ENCODE assay signal across 1 cellular context in genomic region chr1:205582046-205582445, GRCh38.
TF ChIP-seq lines count a peak whose summit lies in the region.

No MANE protein-coding gene starts in this region.

TF ChIP-seq in GM12878, 131 proteins besides CTCF, POLR2A, EP300 and RAD21:
- TF ChIP-seq JUNB (IDR thresholded peaks at IDR 0.05) (no peak), NFIC (IDR thresholded peaks at IDR 0.05; ENCODE audit: low read depth, low read length) (no peak), USF2 (IDR thresholded peaks at IDR 0.05; ENCODE audit: borderline replicate concordance, low read depth, low read length) (no peak), PAX5 (IDR thresholded peaks at IDR 0.05; ENCODE audit: borderline replicate concordance, low read depth, low read length) (no peak), REST (IDR thresholded peaks at IDR 0.05; ENCODE audit: low read depth, low read length) (no peak), ZNF207 (IDR thresholded peaks at IDR 0.05; ENCODE audit: borderline replicate concordance) (no peak), CUX1 (IDR thresholded peaks at IDR 0.05; ENCODE audit: insufficient replicate concordance, low read depth, low read length) (no peak), RB1 (IDR thresholded peaks at IDR 0.05; ENCODE audit: borderline replicate concordance) (no peak), RFX5 (IDR thresholded peaks at IDR 0.05; ENCODE audit: low read depth, low read length) (no peak), NRF1 (conservative IDR thresholded peaks at IDR 0.05; ENCODE audit: low read depth, low read length) (no peak), ZZZ3 (IDR thresholded peaks at IDR 0.05; ENCODE audit: control insufficient read depth, insufficient read length, low read depth) (no peak), HDAC6 (IDR thresholded peaks at IDR 0.05; ENCODE audit: unreplicated experiment) (no peak), FOXM1 (IDR thresholded peaks at IDR 0.05; ENCODE audit: low read depth, low read length) (no peak), SIX5 (IDR thresholded peaks at IDR 0.05; ENCODE audit: low read depth, low read length, severe bottlenecking) (no peak)
- TF ChIP-seq, protein P1, sequence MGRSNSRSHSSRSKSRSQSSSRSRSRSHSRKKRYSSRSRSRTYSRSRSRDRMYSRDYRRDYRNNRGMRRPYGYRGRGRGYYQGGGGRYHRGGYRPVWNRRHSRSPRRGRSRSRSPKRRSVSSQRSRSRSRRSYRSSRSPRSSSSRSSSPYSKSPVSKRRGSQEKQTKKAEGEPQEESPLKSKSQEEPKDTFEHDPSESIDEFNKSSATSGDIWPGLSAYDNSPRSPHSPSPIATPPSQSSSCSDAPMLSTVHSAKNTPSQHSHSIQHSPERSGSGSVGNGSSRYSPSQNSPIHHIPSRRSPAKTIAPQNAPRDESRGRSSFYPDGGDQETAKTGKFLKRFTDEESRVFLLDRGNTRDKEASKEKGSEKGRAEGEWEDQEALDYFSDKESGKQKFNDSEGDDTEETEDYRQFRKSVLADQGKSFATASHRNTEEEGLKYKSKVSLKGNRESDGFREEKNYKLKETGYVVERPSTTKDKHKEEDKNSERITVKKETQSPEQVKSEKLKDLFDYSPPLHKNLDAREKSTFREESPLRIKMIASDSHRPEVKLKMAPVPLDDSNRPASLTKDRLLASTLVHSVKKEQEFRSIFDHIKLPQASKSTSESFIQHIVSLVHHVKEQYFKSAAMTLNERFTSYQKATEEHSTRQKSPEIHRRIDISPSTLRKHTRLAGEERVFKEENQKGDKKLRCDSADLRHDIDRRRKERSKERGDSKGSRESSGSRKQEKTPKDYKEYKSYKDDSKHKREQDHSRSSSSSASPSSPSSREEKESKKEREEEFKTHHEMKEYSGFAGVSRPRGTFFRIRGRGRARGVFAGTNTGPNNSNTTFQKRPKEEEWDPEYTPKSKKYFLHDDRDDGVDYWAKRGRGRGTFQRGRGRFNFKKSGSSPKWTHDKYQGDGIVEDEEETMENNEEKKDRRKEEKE (IDR thresholded peaks at IDR 0.05), result no peak
TF ChIP-seq in GM12878: peak in this region for 0.
